ENCODE assay signal across 14 cellular contexts in genomic region chr5:108193021-108193795, GRCh38.
DNase-seq lines count a peak whose midpoint lies in the region; ATAC-seq and TF ChIP-seq lines count a peak whose summit lies in the region.
"Had no signal": no experiment of that assay in that cellular context is flagged by ENCODE, and none has a peak within 500 bp of the region (broad histone marks: within the 10 kb centered on the region; RNA-seq: fewer than 3 reads in every experiment).

No MANE protein-coding gene starts in this region.

- intact Hi-C loops in CD8-positive, alpha-beta T cell (cut with DNase I, micrococcal nuclease) = no loop called here
- intact Hi-C loops in mammary epithelial cell (cut with micrococcal nuclease) (no loop called here), mucosa of descending colon (cut with DNase I, micrococcal nuclease) (no loop called here)

- H3K36me3 ChIP-seq in CD8-positive, alpha-beta T cell (ENCODE audit: insufficient read depth, low read length) = no peaks in the 10 kb centered on the region
- no peaks in the 10 kb centered on the region for H3K36me3 ChIP-seq in mammary epithelial cell (ENCODE audit: insufficient read depth, low read length)
- H3K36me3 ChIP-seq in mucosa of descending colon (ENCODE audit: low read depth) = no peaks in the 10 kb centered on the region
- H3K36me3 ChIP-seq: stomach had no signal

- H3K4me1 Mint-ChIP-seq in CD8-positive, alpha-beta T cell (ENCODE audit: low read depth) = no peaks in the 10 kb centered on the region
- H3K4me1 Mint-ChIP-seq: activated B cell treated with CpG ODN at 0.5 μM for 24 hours had no signal

- TF ChIP-seq CTCF in CD8-positive, alpha-beta T cell (IDR thresholded peaks at IDR 0.05) = no peak
- TF ChIP-seq CTCF in mammary epithelial cell (conservative IDR thresholded peaks at IDR 0.05 in 1 of 2, IDR thresholded peaks at IDR 0.05 in 1 of 2; ENCODE audit: extremely low read depth in 1 of 2, insufficient read depth in 1 of 2, low read depth in 1 of 2, low read length in 2 of 2) = no peak
- TF ChIP-seq CTCF in mucosa of descending colon (IDR thresholded peaks at IDR 0.05) = no peak

- H3K9me3 ChIP-seq in CD8-positive, alpha-beta T cell (ENCODE audit: low read length) = no peaks in the 10 kb centered on the region
- H3K9me3 ChIP-seq in mammary epithelial cell (replicated peaks; ENCODE audit: insufficient read depth, low read length) (no peaks in the 10 kb centered on the region), mucosa of descending colon (no peaks in the 10 kb centered on the region)
- H3K9me3 ChIP-seq: stomach had no signal

- no peaks in the 10 kb centered on the region for H3K79me2 ChIP-seq in mammary epithelial cell (ENCODE audit: insufficient read depth, low read length)

- ATAC-seq in CD8-positive, alpha-beta T cell = no peak
- ATAC-seq in mucosa of descending colon = no peak

- H3K9me3 Mint-ChIP-seq in CD8-positive, alpha-beta T cell = no peaks in the 10 kb centered on the region
- H3K9me3 Mint-ChIP-seq: activated B cell treated with CpG ODN at 0.5 μM for 24 hours; CD4-positive, alpha-beta memory T cell had no signal

- POLR2A ChIA-PET in CD8-positive, alpha-beta T cell (lab: Charles Lee) = no interaction called here

- in situ Hi-C loops in mammary epithelial cell (cut with MboI; ENCODE audit: low sequenced_read_pairs in 2 of 2) = no loop called here

- H3K36me3 Mint-ChIP-seq in CD8-positive, alpha-beta T cell = peaks cover 12% of the 10 kb centered on the region

- H3K4me1 ChIP-seq in CD8-positive, alpha-beta T cell (ENCODE audit: insufficient read depth, low read length) = no peaks in the 10 kb centered on the region
- H3K4me1 ChIP-seq in mammary epithelial cell (ENCODE audit: insufficient read depth, low read length) (no peaks in the 10 kb centered on the region), mucosa of descending colon (ENCODE audit: low read depth) (no peaks in the 10 kb centered on the region)
- H3K4me1 ChIP-seq: stomach had no signal

- H3K4me2 ChIP-seq in mammary epithelial cell (ENCODE audit: insufficient read depth, low read depth, low read length) = no peak overlapping the region

- no peaks in the 10 kb centered on the region for H3K27me3 ChIP-seq in CD8-positive, alpha-beta T cell (ENCODE audit: insufficient read depth, low read length)
- no peaks in the 10 kb centered on the region for H3K27me3 ChIP-seq in mammary epithelial cell (ENCODE audit: insufficient read depth, low read length)
- H3K27me3 ChIP-seq: stomach had no signal

- no peak overlapping the region for H3K9ac ChIP-seq in mammary epithelial cell (ENCODE audit: insufficient read depth, low read length)

- no peak overlapping the region for H3K27ac ChIP-seq in CD8-positive, alpha-beta T cell (ENCODE audit: low read depth, low read length)
- no peak overlapping the region for H3K27ac ChIP-seq in mammary epithelial cell (ENCODE audit: insufficient read depth, low read depth, low read length)
- H3K27ac ChIP-seq: stomach had no signal

- CTCF ChIA-PET in CD8-positive, alpha-beta T cell (lab: Charles Lee) = no interaction called here
- CTCF ChIA-PET in mammary epithelial cell (lab: Charles Lee; ENCODE audit: low non-redundant PET) = no interaction called here

- no peak overlapping the region for H3K4me3 Mint-ChIP-seq in CD8-positive, alpha-beta T cell
- H3K4me3 Mint-ChIP-seq: activated B cell treated with CpG ODN at 0.5 μM for 24 hours; CD4-positive, alpha-beta memory T cell had no signal

- no peaks in the 10 kb centered on the region for H4K20me1 ChIP-seq in mammary epithelial cell (ENCODE audit: insufficient read depth, low read length)

- dilution Hi-C loops in mammary epithelial cell (cut with HindIII; ENCODE audit: low sequenced_read_pairs) = no loop called here

- H3K4me3 ChIP-seq in CD8-positive, alpha-beta T cell (ENCODE audit: low read depth, low read length) = no peak overlapping the region
- H3K4me3 ChIP-seq in mammary epithelial cell (replicated peaks in 1 of 3; ENCODE audit: insufficient read depth in 1 of 3, low read depth in 2 of 3, low read length in 3 of 3) (no peak overlapping the region), mucosa of descending colon (no peak overlapping the region)
- H3K4me3 ChIP-seq: stomach had no signal

- BruUV-seq in mammary epithelial cell (replicated peaks; lab: Mats Ljungman, UMichigan) = no TSS peak

- H3K27me3 Mint-ChIP-seq in CD8-positive, alpha-beta T cell (ENCODE audit: low read depth) = no peaks in the 10 kb centered on the region
- H3K27me3 Mint-ChIP-seq: activated B cell treated with CpG ODN at 0.5 μM for 24 hours; CD4-positive, alpha-beta memory T cell had no signal

- WGBS in mammary epithelial cell (ENCODE audit: low coverage, missing lambda C conversion rate) = 90% methylated on average over 2 of the region's 2 CpGs

- peak overlapping the region; percentile 9 for H3K27ac Mint-ChIP-seq in CD8-positive, alpha-beta T cell
- H3K27ac Mint-ChIP-seq: activated B cell treated with CpG ODN at 0.5 μM for 24 hours; CD4-positive, alpha-beta memory T cell had no signal

- no peak for DNase-seq in CD8-positive, alpha-beta T cell
- DNase-seq in LoVo (ENCODE audit: low spot score) (peak; percentile 56), mammary epithelial cell (peak; percentile 15), myocyte (ENCODE audit: low read depth) (peak; percentile 65), cerebellar nuclear complex (lab: John Stamatoyannopoulos, UW) (no peak), mucosa of descending colon (no peak), SHP77 (lab: John Stamatoyannopoulos, UW) (no peak), KG1 (lab: John Stamatoyannopoulos, UW) (no peak)
- DNase-seq: activated B cell treated with CpG ODN at 0.5 μM for 24 hours; amniotic stem cell; CD4-positive, alpha-beta memory T cell; NCI-H1092 treated with DMSO at 0.1 percent for 48 hours; NCI-H526 treated with DMSO at 0.1 percent for 48 hours; stomach had no signal

- H2AFZ ChIP-seq in mammary epithelial cell (ENCODE audit: low read depth, low read length) = no peak overlapping the region

Comparison
In these comparisons a context has a peak if more than half of its experiments do, and no peak if none do; other contexts are left out.
1. DNase-seq: peak in LoVo (single experiment), mammary epithelial cell (single experiment) and myocyte (single experiment); none in CD8-positive, alpha-beta T cell (0 of 7), cerebellar nuclear complex (0 of 2), mucosa of descending colon (0 of 3), SHP77 (0 of 2) and KG1 (single experiment).